Comparison of ENCODE assay signal across 8 cellular contexts in the genomic region with DNA sequence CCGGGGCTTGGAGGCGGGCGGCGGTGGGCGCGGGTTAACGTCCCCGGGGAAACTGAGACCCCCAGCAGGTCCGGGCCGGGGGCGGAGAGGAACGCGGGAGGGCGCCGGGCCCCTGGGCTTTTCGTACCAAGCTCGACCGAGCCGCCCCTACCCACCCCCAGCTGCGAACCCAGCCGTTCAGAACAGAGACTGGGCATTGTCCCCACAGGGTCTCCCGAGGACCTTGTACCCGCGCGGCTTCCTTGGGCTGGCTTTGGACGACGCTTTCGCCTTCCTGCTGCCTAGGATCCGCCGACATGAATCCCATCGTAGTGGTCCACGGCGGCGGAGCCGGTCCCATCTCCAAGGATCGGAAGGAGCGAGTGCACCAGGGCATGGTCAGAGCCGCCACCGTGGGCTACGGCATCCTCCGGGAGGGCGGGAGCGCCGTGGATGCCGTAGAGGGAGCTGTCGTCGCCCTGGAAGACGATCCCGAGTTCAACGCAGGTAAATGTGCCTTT. TPM values are rescaled to one million over a fixed set of nuclear protein-coding genes. Genes with fewer than 3 reads are reported as not detected.
A peak's percentile ranks its signal among the peaks of the same experiment; 100 is the strongest.
DNase-seq lines count a peak whose midpoint lies in the region; ATAC-seq and TF ChIP-seq lines count a peak whose summit lies in the region.

No MANE protein-coding gene starts in this region.

- H3K9me3 ChIP-seq in HAP-1 (no peaks in the 10 kb centered on the region), SU-DHL-6 (ENCODE audit: insufficient read depth, low read length) (no peaks in the 10 kb centered on the region), mucosa of descending colon (no peaks in the 10 kb centered on the region), upper lobe of left lung (no peaks in the 10 kb centered on the region)
- no peaks in the 10 kb centered on the region for H3K9me3 ChIP-seq in effector memory CD4-positive, alpha-beta T cell (ENCODE audit: control insufficient read depth, low read length)

- in situ Hi-C loops in HAP-1 (cut with MboI; ENCODE audit: low sequenced_read_pairs), result no loop called here

- peak overlapping the region; percentile 78 for H2AFZ ChIP-seq in SU-DHL-6 (ENCODE audit: low read depth, low read length, severe bottlenecking)

- TF ChIP-seq EP300 in upper lobe of left lung (IDR thresholded peaks at IDR 0.05), result no peak

- H4K20me1 ChIP-seq in SU-DHL-6 (ENCODE audit: low read depth, low read length), result no peaks in the 10 kb centered on the region

- H3K79me2 ChIP-seq in SU-DHL-6 (ENCODE audit: insufficient read depth, low read length), result no peaks in the 10 kb centered on the region; the same call in 1 of the 2 replicates

- peak overlapping the region; percentile 44 for H3K27ac ChIP-seq in C4-2B
- H3K27ac ChIP-seq in SU-DHL-6 (ENCODE audit: low read depth, low read length), result no peak overlapping the region
- no peak overlapping the region for H3K27ac ChIP-seq in effector memory CD4-positive, alpha-beta T cell (ENCODE audit: insufficient read depth, low read length, poor library complexity, severe bottlenecking)
- H3K27ac ChIP-seq in upper lobe of left lung, result peak overlapping the region; percentile 67 to 84 (median 74)

- TF ChIP-seq CTCF in C4-2B (conservative IDR thresholded peaks at IDR 0.05) (no peak), SU-DHL-6 (IDR thresholded peaks at IDR 0.05; ENCODE audit: insufficient read depth, low read length, poor library complexity, severe bottlenecking) (no peak), mucosa of descending colon (IDR thresholded peaks at IDR 0.05) (no peak), upper lobe of left lung (IDR thresholded peaks at IDR 0.05) (no peak)

- H3K4me3 ChIP-seq in HAP-1 (peak overlapping the region; percentile 66), SU-DHL-6 (ENCODE audit: insufficient read depth, low read length, poor library complexity, severe bottlenecking) (peak overlapping the region; percentile 58), mucosa of descending colon (peak overlapping the region; percentile 37), upper lobe of left lung (peak overlapping the region; percentile 54 to 83 (median 64))
- H3K4me3 ChIP-seq in effector memory CD4-positive, alpha-beta T cell (ENCODE audit: insufficient read depth, low read depth, low read length, poor library complexity, severe bottlenecking), result peak overlapping the region; percentile 84

- 2 to 3% methylated on average over 25 to 28 of the region's 50 CpGs for WGBS in upper lobe of left lung, 2 donors

- H3K9ac ChIP-seq in SU-DHL-6 (ENCODE audit: low read length), result peak overlapping the region; percentile 65

- H3K36me3 ChIP-seq in HAP-1 (replicated peaks) (peaks cover 2% of the 10 kb centered on the region), SU-DHL-6 (ENCODE audit: low read length) (no peaks in the 10 kb centered on the region), mucosa of descending colon (ENCODE audit: low read depth) (no peaks in the 10 kb centered on the region), upper lobe of left lung (no peaks in the 10 kb centered on the region)
- H3K36me3 ChIP-seq in effector memory CD4-positive, alpha-beta T cell (ENCODE audit: control insufficient read depth, insufficient read depth, low read length), result no peaks in the 10 kb centered on the region

- no peaks in the 10 kb centered on the region for H3F3A ChIP-seq in SU-DHL-6 (ENCODE audit: insufficient read depth)

- H3K9me2 ChIP-seq in SU-DHL-6 (replicated peaks; ENCODE audit: insufficient read depth, low read length), result no peaks in the 10 kb centered on the region

- H3K4me1 ChIP-seq in HAP-1 (peaks cover 25% of the 10 kb centered on the region), mucosa of descending colon (ENCODE audit: low read depth) (peaks cover 8% of the 10 kb centered on the region), upper lobe of left lung (peaks cover 16 to 32% (median 24%) of the 10 kb centered on the region in 4 donors)
- H3K4me1 ChIP-seq in effector memory CD4-positive, alpha-beta T cell (ENCODE audit: control insufficient read depth, insufficient read depth, low read length, poor library complexity, severe bottlenecking), result peaks cover 5% of the 10 kb centered on the region

- DNase-seq in HAP-1 (ENCODE audit: low spot score in 2 of 2) (peak; percentile 25 to 59), mucosa of descending colon (peak; percentile 34 to 67 (median 60)), upper lobe of left lung (peak; percentile 27 to 84)
- DNase-seq in effector memory CD4-positive, alpha-beta T cell, result no peak

- intact Hi-C loops in mucosa of descending colon (cut with DNase I, micrococcal nuclease), result no loop called here

- H3K4me2 ChIP-seq in SU-DHL-6 (ENCODE audit: low read depth, low read length, poor library complexity, severe bottlenecking), result peak overlapping the region; percentile 56

- no peaks in the 10 kb centered on the region for H3K27me3 ChIP-seq in HAP-1 (ENCODE audit: low read depth)
- H3K27me3 ChIP-seq in SU-DHL-6 (ENCODE audit: low read length), result no peaks in the 10 kb centered on the region
- no peaks in the 10 kb centered on the region for H3K27me3 ChIP-seq in effector memory CD4-positive, alpha-beta T cell (replicated peaks; ENCODE audit: control insufficient read depth, insufficient read depth, low read length, poor library complexity, severe bottlenecking)
- H3K27me3 ChIP-seq in upper lobe of left lung, result no peaks in the 10 kb centered on the region

- ATAC-seq in mucosa of descending colon (peak; percentile 66), upper lobe of left lung (ENCODE audit: low FRiP score in 2 of 2) (peak; percentile 49 to 76), HG02970 (IDR thresholded peaks at IDR 0.05; ENCODE audit: low FRiP score, unreplicated experiment) (no peak), GM18861 (IDR thresholded peaks at IDR 0.05; ENCODE audit: unreplicated experiment) (no peak)

- no peak for TF ChIP-seq POLR2A in upper lobe of left lung (IDR thresholded peaks at IDR 0.05)

RNA-seq across cellular contexts. Expression of a gene that starts 0.5 kb away (rescaled TPM):
- total RNA-seq in mucosa of descending colon (10 to 100 TPM; 12.2 to 66.7 (median 13.9) TPM), upper lobe of left lung (10 to 100 TPM; 31.2 to 82.8 (median 49.3) TPM)

RNA-seq across cellular contexts. Expression of a gene that starts 38.9 kb away (rescaled TPM):
- total RNA-seq in mucosa of descending colon (not detected), upper lobe of left lung (not detected)

Comparison
In these comparisons a context has a peak if more than half of its experiments do, and no peak if none do; other contexts are left out.
1. H3K27ac ChIP-seq: peak in C4-2B (single experiment) and upper lobe of left lung (4 of 4); none in SU-DHL-6 (single experiment) and effector memory CD4-positive, alpha-beta T cell (single experiment).
2. DNase-seq: peak in HAP-1 (2 of 2), mucosa of descending colon (3 of 3) and upper lobe of left lung (2 of 2); none in effector memory CD4-positive, alpha-beta T cell (0 of 3).
3. ATAC-seq: peak in mucosa of descending colon (single experiment) and upper lobe of left lung (2 of 2); none in HG02970 (single experiment) and GM18861 (single experiment).
4. Peak in every context shown above with its lines, with median percentiles within 50 percentile points of each other: H3K4me3 ChIP-seq.